15 cellular contexts compared by ENCODE assay signal in the genomic region with DNA sequence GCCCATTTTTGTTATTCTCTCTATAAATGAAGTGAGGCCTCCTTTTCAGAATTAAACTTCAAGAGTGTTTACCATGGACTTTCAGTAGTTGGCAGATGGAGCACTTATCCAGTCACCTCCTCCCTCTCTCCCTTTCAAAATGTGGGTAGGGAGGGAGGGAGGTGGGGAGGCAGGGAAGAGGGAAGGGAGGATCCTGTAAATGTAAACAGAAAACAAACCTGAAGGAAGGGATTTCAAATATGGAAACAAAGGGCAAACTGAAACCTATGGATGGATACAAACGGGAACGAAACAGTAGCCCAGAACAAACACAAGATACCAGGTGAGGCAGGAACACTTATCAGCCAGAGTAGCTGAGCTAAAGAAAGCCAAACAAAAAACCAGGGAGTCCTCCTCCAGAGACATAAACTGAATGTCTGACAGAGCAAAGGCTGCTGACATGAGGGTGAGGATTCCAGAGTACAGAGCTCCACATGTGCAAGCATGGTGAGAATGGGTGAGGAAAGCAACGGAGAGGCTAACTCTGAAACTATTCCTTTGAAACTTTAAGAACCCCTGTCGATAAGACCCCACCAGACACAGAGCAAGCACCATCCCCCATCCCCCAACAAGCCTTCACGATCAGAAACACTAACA. TPM values are rescaled to one million over a fixed set of nuclear protein-coding genes. Genes with fewer than 3 reads are reported as not detected.
DNase-seq lines count a peak whose midpoint lies in the region; ATAC-seq and TF ChIP-seq lines count a peak whose summit lies in the region.
"Had no signal": no experiment of that assay in that cellular context is flagged by ENCODE, and none has a peak within 500 bp of the region (broad histone marks: within the 10 kb centered on the region; RNA-seq: fewer than 3 reads in every experiment).

No MANE protein-coding gene starts in this region.

- CTCF ChIA-PET in activated CD4-positive, alpha-beta T cell treated with anti-CD3 and anti-CD28 coated beads for 36 hours (lab: Charles Lee): interaction anchor here (0.9 to 1.2 kb wide), 2 partner anchors 11 to 231 kb away, joined by 3 read pairs; no protein-coding TSS in a partner anchor

- no peak for ATAC-seq in activated T-cell treated with anti-CD3 and anti-CD28 coated beads, Interleukin-2, amount 50 U/mL, for 72 hours (replicated peaks in 1 of 2)
- ATAC-seq in activated CD4-positive, alpha-beta T cell treated with anti-CD3 and anti-CD28 coated beads for 36 hours: no peak
- no peak for ATAC-seq in stimulated activated memory B cell treated with anti-CD40 and anti-IgM and Interleukin-4, amounts not matched to agents 10 μg/mL and 1 μg/mL and 100 μg/mL, for 72 hours
- ATAC-seq in GM19455 (IDR thresholded peaks at IDR 0.05; ENCODE audit: unreplicated experiment): no peak

- H3K27ac Mint-ChIP-seq in activated T-cell treated with anti-CD3 and anti-CD28 coated beads, Interleukin-2, amount 50 U/mL, for 72 hours: peak overlapping the region; percentile 60
- no peak overlapping the region for H3K27ac Mint-ChIP-seq in activated T-cell treated with anti-CD3 and anti-CD28 coated beads, Interleukin-2, amount 50 U/mL, for 24 hours
- H3K27ac Mint-ChIP-seq in type B pancreatic cell: peak overlapping the region; percentile 37
- no peak overlapping the region for H3K27ac Mint-ChIP-seq in activated CD4-positive, alpha-beta T cell treated with anti-CD3 and anti-CD28 coated beads for 36 hours
- H3K27ac Mint-ChIP-seq in stimulated activated memory B cell treated with anti-CD40 and anti-IgM and Interleukin-4, amounts not matched to agents 10 μg/mL and 1 μg/mL and 100 μg/mL, for 72 hours: no peak overlapping the region

- no peaks in the 10 kb centered on the region for H3K27me3 Mint-ChIP-seq in activated T-cell treated with anti-CD3 and anti-CD28 coated beads, Interleukin-2, amount 50 U/mL, for 72 hours (ENCODE audit: low read depth)
- no peaks in the 10 kb centered on the region for H3K27me3 Mint-ChIP-seq in activated T-cell treated with anti-CD3 and anti-CD28 coated beads, Interleukin-2, amount 50 U/mL, for 24 hours
- H3K27me3 Mint-ChIP-seq in type B pancreatic cell: no peaks in the 10 kb centered on the region
- no peaks in the 10 kb centered on the region for H3K27me3 Mint-ChIP-seq in activated CD4-positive, alpha-beta T cell treated with anti-CD3 and anti-CD28 coated beads for 36 hours
- no peaks in the 10 kb centered on the region for H3K27me3 Mint-ChIP-seq in stimulated activated memory B cell treated with anti-CD40 and anti-IgM and Interleukin-4, amounts not matched to agents 10 μg/mL and 1 μg/mL and 100 μg/mL, for 72 hours
- H3K27me3 Mint-ChIP-seq: activated CD4-positive, alpha-beta T cell treated with anti-CD3 and anti-CD28 coated beads, Interleukin-2, amount 10 ng/mL, durations not matched to agents 7 days and 5 days; CD4-positive, alpha-beta memory T cell had no signal

- H3K4me3 Mint-ChIP-seq in activated T-cell treated with anti-CD3 and anti-CD28 coated beads, Interleukin-2, amount 50 U/mL, for 72 hours: no peak overlapping the region
- no peak overlapping the region for H3K4me3 Mint-ChIP-seq in activated T-cell treated with anti-CD3 and anti-CD28 coated beads, Interleukin-2, amount 50 U/mL, for 24 hours
- H3K4me3 Mint-ChIP-seq in type B pancreatic cell: no peak overlapping the region
- H3K4me3 Mint-ChIP-seq in activated CD4-positive, alpha-beta T cell treated with anti-CD3 and anti-CD28 coated beads for 36 hours: no peak overlapping the region
- no peak overlapping the region for H3K4me3 Mint-ChIP-seq in stimulated activated memory B cell treated with anti-CD40 and anti-IgM and Interleukin-4, amounts not matched to agents 10 μg/mL and 1 μg/mL and 100 μg/mL, for 72 hours
- H3K4me3 Mint-ChIP-seq: activated CD4-positive, alpha-beta T cell treated with anti-CD3 and anti-CD28 coated beads, Interleukin-2, amount 10 ng/mL, durations not matched to agents 7 days and 5 days; CD4-positive, alpha-beta memory T cell had no signal

- intact Hi-C loops in activated CD4-positive, alpha-beta T cell treated with anti-CD3 and anti-CD28 coated beads for 36 hours (cut with DNase I, micrococcal nuclease): no loop called here

- no peaks in the 10 kb centered on the region for H3K9me3 Mint-ChIP-seq in activated T-cell treated with anti-CD3 and anti-CD28 coated beads, Interleukin-2, amount 50 U/mL, for 72 hours
- no peaks in the 10 kb centered on the region for H3K9me3 Mint-ChIP-seq in activated T-cell treated with anti-CD3 and anti-CD28 coated beads, Interleukin-2, amount 50 U/mL, for 24 hours
- no peaks in the 10 kb centered on the region for H3K9me3 Mint-ChIP-seq in type B pancreatic cell
- no peaks in the 10 kb centered on the region for H3K9me3 Mint-ChIP-seq in activated CD4-positive, alpha-beta T cell treated with anti-CD3 and anti-CD28 coated beads for 36 hours (ENCODE audit: low read depth)
- H3K9me3 Mint-ChIP-seq in stimulated activated memory B cell treated with anti-CD40 and anti-IgM and Interleukin-4, amounts not matched to agents 10 μg/mL and 1 μg/mL and 100 μg/mL, for 72 hours: no peaks in the 10 kb centered on the region
- H3K9me3 Mint-ChIP-seq: activated CD4-positive, alpha-beta T cell treated with anti-CD3 and anti-CD28 coated beads, Interleukin-2, amount 10 ng/mL, durations not matched to agents 7 days and 5 days; CD4-positive, alpha-beta memory T cell had no signal

- H3K4me1 Mint-ChIP-seq in activated T-cell treated with anti-CD3 and anti-CD28 coated beads, Interleukin-2, amount 50 U/mL, for 72 hours (ENCODE audit: low read depth): no peaks in the 10 kb centered on the region
- peaks cover 14% of the 10 kb centered on the region for H3K4me1 Mint-ChIP-seq in activated T-cell treated with anti-CD3 and anti-CD28 coated beads, Interleukin-2, amount 50 U/mL, for 24 hours (ENCODE audit: low read depth)
- H3K4me1 Mint-ChIP-seq in type B pancreatic cell (ENCODE audit: unreplicated experiment): peaks cover 23% of the 10 kb centered on the region
- H3K4me1 Mint-ChIP-seq in activated CD4-positive, alpha-beta T cell treated with anti-CD3 and anti-CD28 coated beads for 36 hours: no peaks in the 10 kb centered on the region
- no peaks in the 10 kb centered on the region for H3K4me1 Mint-ChIP-seq in stimulated activated memory B cell treated with anti-CD40 and anti-IgM and Interleukin-4, amounts not matched to agents 10 μg/mL and 1 μg/mL and 100 μg/mL, for 72 hours

- DNase-seq in activated T-cell treated with anti-CD3 and anti-CD28 coated beads, Interleukin-2, amount 50 U/mL, for 72 hours: no peak
- no peak for DNase-seq in activated T-cell treated with anti-CD3 and anti-CD28 coated beads, Interleukin-2, amount 50 U/mL, for 24 hours
- DNase-seq in NCI-H2107 (lab: John Stamatoyannopoulos, UW): peak; percentile 92
- DNase-seq in amniotic epithelial cell (ENCODE audit: low read depth): peak; percentile 7
- DNase-seq in type B pancreatic cell (ENCODE audit: extremely low spot score, unreplicated experiment): no peak
- no peak for DNase-seq in activated CD4-positive, alpha-beta T cell treated with anti-CD3 and anti-CD28 coated beads for 36 hours
- DNase-seq: activated CD4-positive, alpha-beta T cell treated with anti-CD3 and anti-CD28 coated beads, Interleukin-2, amount 10 ng/mL, durations not matched to agents 7 days and 5 days; CD4-positive, alpha-beta memory T cell; GDM1; MV-4-11; SIG-M5; tibial artery had no signal

- POLR2A ChIA-PET in activated CD4-positive, alpha-beta T cell treated with anti-CD3 and anti-CD28 coated beads for 36 hours (lab: Charles Lee): no interaction called here

- peaks cover 16 to 26% of the 10 kb centered on the region in 2 donors for H3K36me3 Mint-ChIP-seq in activated T-cell treated with anti-CD3 and anti-CD28 coated beads, Interleukin-2, amount 50 U/mL, for 72 hours (ENCODE audit: insufficient read depth in 2 of 2)
- H3K36me3 Mint-ChIP-seq in activated T-cell treated with anti-CD3 and anti-CD28 coated beads, Interleukin-2, amount 50 U/mL, for 24 hours (ENCODE audit: low read depth): peaks cover 95% of the 10 kb centered on the region
- H3K36me3 Mint-ChIP-seq in type B pancreatic cell: peaks cover 26% of the 10 kb centered on the region
- H3K36me3 Mint-ChIP-seq in activated CD4-positive, alpha-beta T cell treated with anti-CD3 and anti-CD28 coated beads for 36 hours (ENCODE audit: low read depth): peaks cover 71% of the 10 kb centered on the region
- H3K36me3 Mint-ChIP-seq in stimulated activated memory B cell treated with anti-CD40 and anti-IgM and Interleukin-4, amounts not matched to agents 10 μg/mL and 1 μg/mL and 100 μg/mL, for 72 hours: peaks cover 86% of the 10 kb centered on the region

- TF ChIP-seq CTCF in type B pancreatic cell (conservative IDR thresholded peaks at IDR 0.05): no peak

RNA-seq across cellular contexts. Expression of gene GP5, which starts 41.0 kb away (rescaled TPM):
- 1 to 10 TPM; 1.6 to 1.9 TPM for total RNA-seq in activated T-cell treated with anti-CD3 and anti-CD28 coated beads, Interleukin-2, amount 50 U/mL, for 72 hours
- total RNA-seq in type B pancreatic cell (ENCODE audit: low replicate concordance): 0.10 TPM in 1 of 2 replicates, not detected in the other
- total RNA-seq in activated CD4-positive, alpha-beta T cell treated with anti-CD3 and anti-CD28 coated beads for 36 hours: under 1 TPM; 0.37 to 0.39 TPM
- total RNA-seq: myocyte had no signal

RNA-seq across cellular contexts. Expression of gene ATP13A3, which starts 46.8 kb away (rescaled TPM):
- total RNA-seq in activated T-cell treated with anti-CD3 and anti-CD28 coated beads, Interleukin-2, amount 50 U/mL, for 72 hours: 100 to 1,000 TPM in 1 of 2 donors, 10 to 100 TPM in 1; 97.7 to 121 TPM
- total RNA-seq in type B pancreatic cell (ENCODE audit: low replicate concordance): 73.8 and 80.3 TPM in 2 replicates
- 100 to 1,000 TPM in 1 of 2 experiments, 10 to 100 TPM in 1; 61.4 to 107 TPM for total RNA-seq in activated CD4-positive, alpha-beta T cell treated with anti-CD3 and anti-CD28 coated beads for 36 hours

Comparison
In these comparisons a context has a peak if more than half of its experiments do, and no peak if none do; other contexts are left out.
1. H3K27ac Mint-ChIP-seq: peak in activated T-cell treated with anti-CD3 and anti-CD28 coated beads, Interleukin-2, amount 50 U/mL, for 72 hours (single experiment) and type B pancreatic cell (single experiment); none in activated T-cell treated with anti-CD3 and anti-CD28 coated beads, Interleukin-2, amount 50 U/mL, for 24 hours (single experiment), activated CD4-positive, alpha-beta T cell treated with anti-CD3 and anti-CD28 coated beads for 36 hours (single experiment) and stimulated activated memory B cell treated with anti-CD40 and anti-IgM and Interleukin-4, amounts not matched to agents 10 μg/mL and 1 μg/mL and 100 μg/mL, for 72 hours (single experiment).
2. DNase-seq: peak in NCI-H2107 (single experiment) and amniotic epithelial cell (single experiment); none in activated T-cell treated with anti-CD3 and anti-CD28 coated beads, Interleukin-2, amount 50 U/mL, for 72 hours (0 of 2), activated T-cell treated with anti-CD3 and anti-CD28 coated beads, Interleukin-2, amount 50 U/mL, for 24 hours (single experiment), type B pancreatic cell (single experiment) and activated CD4-positive, alpha-beta T cell treated with anti-CD3 and anti-CD28 coated beads for 36 hours (single experiment).